In genomic region chr11:82981852-82982251, GRCh38 we compare ENCODE assay signal across 32 cellular contexts.
"Had no signal": no experiment of that assay in that cellular context is flagged by ENCODE, and none has a peak within 500 bp of the region (broad histone marks: within the 10 kb centered on the region; RNA-seq: fewer than 3 reads in every experiment).

No MANE protein-coding gene starts in this region.

- ATAC-seq: activated naive CD4-positive, alpha-beta T cell treated with anti-CD3 and anti-CD28 coated beads, Interleukin-2, amount 50 U/mL, for 72 hours; activated T-cell treated with anti-CD3 and anti-CD28 coated beads, Interleukin-2, amount 50 U/mL, for 4 hours; body of pancreas; gastrocnemius medialis; left colon; natural killer cell; right lobe of liver; stimulated activated effector memory CD8-positive, alpha-beta T cell treated with anti-CD3 and anti-CD28 coated beads, Interleukin-12 subunit alpha, Interleukin-12 subunit beta, amount 100 ng/mL, for 72 hours; stimulated activated naive CD8-positive, alpha-beta T cell treated with anti-CD3 and anti-CD28 coated beads, Interleukin-15, amount 100 ng/mL, for 72 hours; T-cell had no signal

- H3K27ac ChIP-seq: adrenal gland, body of pancreas, coronary artery, gastrocnemius medialis, hepatocyte, right lobe of liver, skin epidermis, uterus had no signal

- H3K27ac Mint-ChIP-seq: activated naive CD4-positive, alpha-beta T cell treated with anti-CD3 and anti-CD28 coated beads, Interleukin-2, amount 50 U/mL, for 72 hours; natural killer cell; stimulated activated effector memory CD8-positive, alpha-beta T cell treated with anti-CD3 and anti-CD28 coated beads, Interleukin-12 subunit alpha, Interleukin-12 subunit beta, amount 100 ng/mL, for 72 hours; stimulated activated naive CD8-positive, alpha-beta T cell treated with anti-CD3 and anti-CD28 coated beads, Interleukin-15, amount 100 ng/mL, for 72 hours; type B pancreatic cell had no signal

- H3K4me3 Mint-ChIP-seq: activated T-cell treated with anti-CD3 and anti-CD28 coated beads, Interleukin-2, amount 50 U/mL, for 4 hours; natural killer cell; stimulated activated effector memory CD8-positive, alpha-beta T cell treated with anti-CD3 and anti-CD28 coated beads, Interleukin-12 subunit alpha, Interleukin-12 subunit beta, amount 100 ng/mL, for 72 hours; stimulated activated naive CD8-positive, alpha-beta T cell treated with anti-CD3 and anti-CD28 coated beads, Interleukin-15, amount 100 ng/mL, for 72 hours; T-cell; type B pancreatic cell had no signal

- H3K36me3 Mint-ChIP-seq: natural killer cell had no signal

- DNase-seq: activated CD4-positive, alpha-beta T cell treated with anti-CD3 and anti-CD28 coated beads for 4 hours; activated CD4-positive, alpha-beta T cell treated with anti-CD3 and anti-CD28 coated beads, Interleukin-2, amount 50 U/mL, for 48 hours; activated CD4-positive, CD25-positive, alpha-beta regulatory T cell; activated CD8-positive, alpha-beta memory T cell treated with anti-CD3 and anti-CD28 coated beads, Interleukin-2, amount 50 U/mL, for 48 hours; activated naive CD4-positive, alpha-beta T cell; activated T-cell treated with anti-CD3 and anti-CD28 coated beads, Interleukin-2, amount 50 U/mL, for 4 hours; adrenal gland; aorta; body of pancreas; cerebellar nuclear complex; dorsolateral prefrontal cortex; effector memory CD4-positive, alpha-beta T cell; erythroblast; gastrocnemius medialis; glutamatergic neuron; left colon; mammary epithelial cell; midbrain; natural killer cell; right lobe of liver; stimulated activated CD4-positive, alpha-beta T cell treated with anti-CD3 and anti-CD28 coated beads, Interleukin-12 subunit alpha, Interleukin-12 subunit beta, amount 100 ng/mL, for 4 hours; stimulated activated CD4-positive, alpha-beta T cell treated with anti-CD3 and anti-CD28 coated beads, Interleukin-4, amount 100 ng/mL, for 1 hour; stimulated activated naive CD8-positive, alpha-beta T cell treated with anti-CD3 and anti-CD28 coated beads, Interleukin-15, amount 100 ng/mL, for 72 hours; substantia nigra; T-cell; uterus had no signal

- H3K27me3 Mint-ChIP-seq: stimulated activated naive CD8-positive, alpha-beta T cell treated with anti-CD3 and anti-CD28 coated beads, Interleukin-15, amount 100 ng/mL, for 72 hours; T-cell; type B pancreatic cell had no signal

- H3K9me3 Mint-ChIP-seq: activated T-cell treated with anti-CD3 and anti-CD28 coated beads, Interleukin-2, amount 50 U/mL, for 4 hours; natural killer cell; stimulated activated effector memory CD8-positive, alpha-beta T cell treated with anti-CD3 and anti-CD28 coated beads, Interleukin-12 subunit alpha, Interleukin-12 subunit beta, amount 100 ng/mL, for 72 hours; stimulated activated naive CD8-positive, alpha-beta T cell treated with anti-CD3 and anti-CD28 coated beads, Interleukin-15, amount 100 ng/mL, for 72 hours; T-cell; type B pancreatic cell had no signal
